In the genomic region with DNA sequence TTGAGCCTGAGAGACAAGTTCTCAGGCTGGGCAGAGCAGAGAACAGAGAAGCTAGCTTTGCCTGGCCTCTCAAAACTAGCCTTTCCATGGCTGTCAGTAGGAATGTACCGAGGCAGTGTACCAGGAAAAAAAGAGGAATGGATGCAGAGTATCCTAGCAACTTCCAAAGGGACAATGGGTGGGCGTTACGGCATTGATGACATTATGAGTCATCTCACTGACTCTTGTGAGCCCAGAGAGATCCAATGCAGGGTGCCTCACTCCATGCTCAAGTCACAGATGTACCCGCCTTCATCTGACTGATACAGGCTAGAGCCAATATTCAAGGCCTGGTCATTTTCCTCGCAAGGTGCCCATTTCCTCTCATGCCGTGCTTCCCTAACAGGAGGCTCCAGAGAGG, we compare ENCODE assay signal across 17 cellular contexts. TPM values are rescaled to one million over a fixed set of nuclear protein-coding genes. Genes with fewer than 3 reads are reported as not detected.
DNase-seq lines count a peak whose midpoint lies in the region; ATAC-seq and TF ChIP-seq lines count a peak whose summit lies in the region.
"Had no signal": no experiment of that assay in that cellular context is flagged by ENCODE, and none has a peak within 500 bp of the region (broad histone marks: within the 10 kb centered on the region; RNA-seq: fewer than 3 reads in every experiment).

No MANE protein-coding gene starts in this region.

- H3K36me3 ChIP-seq in neuron (ENCODE audit: insufficient read depth, low read length) = no peaks in the 10 kb centered on the region
- no peaks in the 10 kb centered on the region for H3K36me3 ChIP-seq in Peyer's patch
- H3K36me3 ChIP-seq: esophagus squamous epithelium, SJCRH30, vagina had no signal

- H3K4me1 ChIP-seq in neuron (ENCODE audit: insufficient read depth, low read length) (peaks cover 16% of the 10 kb centered on the region), Peyer's patch (no peaks in the 10 kb centered on the region)
- H3K4me1 ChIP-seq: esophagus squamous epithelium, SJCRH30, vagina had no signal

- H3K9me3 ChIP-seq in neuron (ENCODE audit: low read length) (no peaks in the 10 kb centered on the region), Peyer's patch (no peaks in the 10 kb centered on the region)
- H3K9me3 ChIP-seq: esophagus squamous epithelium, SJCRH30, vagina had no signal

- DNase-seq in DMS53 treated with DMSO at 0.1 percent for 48 hours (lab: John Stamatoyannopoulos, UW; ENCODE audit: unreplicated experiment) (peak; percentile 50), M059J (ENCODE audit: low read depth) (peak; percentile 18), Peyer's patch (no peak)
- DNase-seq: esophagus squamous epithelium; head of caudate nucleus; NCI-H2029 treated with DMSO at 0.1 percent for 48 hours; NCI-H526 treated with DMSO at 0.1 percent for 48 hours; posterior cingulate gyrus; stimulated activated CD4-positive, alpha-beta T cell treated with anti-CD3 and anti-CD28 coated beads, Interleukin-2, amount 100 ng/mL, for 48 hours had no signal

- no peak for TF ChIP-seq CTCF in Peyer's patch (IDR thresholded peaks at IDR 0.05)

- H3K4me3 ChIP-seq in neuron (ENCODE audit: low read length) = no peak overlapping the region
- H3K4me3 ChIP-seq in Peyer's patch = no peak overlapping the region
- H3K4me3 ChIP-seq: BLaER1, esophagus squamous epithelium, SJCRH30, vagina had no signal

- TF ChIP-seq POLR2A in Peyer's patch (IDR thresholded peaks at IDR 0.05) = no peak

- ATAC-seq in HG03565 (IDR thresholded peaks at IDR 0.05; ENCODE audit: unreplicated experiment) (no peak), GM18868 (IDR thresholded peaks at IDR 0.05; ENCODE audit: unreplicated experiment) (no peak)

- peak overlapping the region; percentile 14 for H2AFZ ChIP-seq in neuron (ENCODE audit: low read depth, low read length)

- H3K27ac ChIP-seq in cingulate gyrus (ENCODE audit: low read depth, low read length) = peak overlapping the region; percentile 11
- H3K27ac ChIP-seq in Peyer's patch = no peak overlapping the region
- H3K27ac ChIP-seq: BLaER1, esophagus squamous epithelium, SJCRH30, vagina had no signal

- H3K27me3 ChIP-seq in neuron (ENCODE audit: insufficient read depth, low read length) = no peaks in the 10 kb centered on the region
- H3K27me3 ChIP-seq in Peyer's patch = no peaks in the 10 kb centered on the region
- H3K27me3 ChIP-seq: BLaER1, esophagus squamous epithelium, SJCRH30, vagina had no signal

RNA-seq across cellular contexts. Expression of a gene that starts 51.4 kb away (rescaled TPM):
- not detected in 2 replicates for total RNA-seq in M059J (2014; rRNA removed; shearing (Covaris generic))
- not detected for total RNA-seq in Peyer's patch
- total RNA-seq: lung microvascular endothelial cell, SJCRH30, vagina had no signal

Comparison
In these comparisons a context has a peak if more than half of its experiments do, and no peak if none do; other contexts are left out.
1. DNase-seq: peak in DMS53 treated with DMSO at 0.1 percent for 48 hours (single experiment) and M059J (single experiment); none in Peyer's patch (0 of 3).